11 cellular contexts compared by ENCODE assay signal in genomic region chr6:5199203-5200101, GRCh38.
"Had no signal": no experiment of that assay in that cellular context is flagged by ENCODE, and none has a peak within 500 bp of the region (broad histone marks: within the 10 kb centered on the region; RNA-seq: fewer than 3 reads in every experiment).

No MANE protein-coding gene starts in this region.

- H3K4me1 ChIP-seq: right lobe of liver had no signal

- H3K9me3 ChIP-seq: psoas muscle, right lobe of liver, spleen, transverse colon had no signal

- FAIRE-seq: frontal cortex had no signal

- DNase-seq: central memory CD4-positive, alpha-beta T cell; cortex of kidney; effector CD8-positive, alpha-beta T cell; mesendoderm; psoas muscle; right lobe of liver; spleen; stimulated activated CD4-positive, alpha-beta T cell treated with anti-CD3 and anti-CD28 coated beads, Interleukin-4, amount 100 ng/mL, for 1 hour; T-helper 9 cell; transverse colon had no signal

- H3K27me3 ChIP-seq: right lobe of liver, spleen, transverse colon had no signal

- H3K27ac ChIP-seq: psoas muscle, right lobe of liver, spleen, transverse colon had no signal

- H3K4me3 ChIP-seq: psoas muscle, right lobe of liver, spleen, transverse colon had no signal

- ATAC-seq: psoas muscle, right lobe of liver had no signal

- H3K36me3 ChIP-seq: right lobe of liver, transverse colon had no signal
